8 cellular contexts compared by ENCODE assay signal in genomic region chr1:55216078-55216477, GRCh38. TPM values are rescaled to one million over a fixed set of nuclear protein-coding genes. Genes with fewer than 3 reads are reported as not detected.
DNase-seq lines count a peak whose midpoint lies in the region; ATAC-seq and TF ChIP-seq lines count a peak whose summit lies in the region.

No MANE protein-coding gene starts in this region.

- CTCF ChIA-PET in PC-3 (lab: Charles Lee), result no interaction called here

- no peaks in the 10 kb centered on the region for H3K9me3 Mint-ChIP-seq in progenitor cell of endocrine pancreas (ENCODE audit: low read depth)

- H3K4me1 Mint-ChIP-seq in progenitor cell of endocrine pancreas (ENCODE audit: low read depth), result peaks cover 41% of the 10 kb centered on the region

- peak overlapping the region; percentile 82 for H2AFZ ChIP-seq in PC-3 (ENCODE audit: low read length)

- intact Hi-C loops in PC-3 (cut with micrococcal nuclease), result loop anchor here (10.0 kb wide), 1 partner anchor 1429 kb away; the partner anchor contains the start of gene PRKAA2

- H3K27ac Mint-ChIP-seq in progenitor cell of endocrine pancreas, result peak overlapping the region; percentile 98

- no peaks in the 10 kb centered on the region for H3F3A ChIP-seq in PC-3 (ENCODE audit: low read length, unreplicated experiment)

- no peaks in the 10 kb centered on the region for H3K36me3 ChIP-seq in PC-3 (ENCODE audit: low read depth, low read length)

- POLR2A ChIA-PET in PC-3 (lab: Charles Lee; ENCODE audit: unreplicated experiment), result no interaction called here

- no peaks in the 10 kb centered on the region for H3K27me3 Mint-ChIP-seq in progenitor cell of endocrine pancreas

- DNase-seq in G401 (ENCODE audit: low spot score) (peak; percentile 56), PC-3 (no peak), epithelial cell of proximal tubule (ENCODE audit: low read depth) (no peak), progenitor cell of endocrine pancreas (ENCODE audit: low spot score, unreplicated experiment) (no peak), GM13976 (ENCODE audit: low spot score) (no peak)
- no peak for DNase-seq in stimulated activated CD4-positive, alpha-beta T cell treated with anti-CD3 and anti-CD28 coated beads, Interleukin-12 subunit alpha, Interleukin-12 subunit beta, amount 100 ng/mL, for 4 hours

- H3K9me2 ChIP-seq in PC-3 (replicated peaks; ENCODE audit: low read length), result no peaks in the 10 kb centered on the region

- no peaks in the 10 kb centered on the region for H3K9me3 ChIP-seq in PC-3 (ENCODE audit: low read length)

- no peak for TF ChIP-seq CTCF in PC-3 (conservative IDR thresholded peaks at IDR 0.05; ENCODE audit: low read depth, low read length)
- no peak for TF ChIP-seq CTCF in epithelial cell of proximal tubule (conservative IDR thresholded peaks at IDR 0.05; ENCODE audit: low read depth, low read length)
- TF ChIP-seq CTCF in progenitor cell of endocrine pancreas (IDR thresholded peaks at IDR 0.05; ENCODE audit: unreplicated experiment), result no peak
- TF ChIP-seq CTCF in GM13976 (IDR thresholded peaks at IDR 0.05; ENCODE audit: borderline replicate concordance, control extremely low read depth, extremely low read depth, insufficient read depth, missing control alignments), result no peak

- peaks cover 55% of the 10 kb centered on the region for H3K79me2 ChIP-seq in PC-3 (ENCODE audit: low read length)

- peaks cover 38% of the 10 kb centered on the region for H3K4me1 ChIP-seq in PC-3 (ENCODE audit: insufficient read depth, low read length)

- H3K36me3 Mint-ChIP-seq in progenitor cell of endocrine pancreas (ENCODE audit: insufficient read depth), result no peaks in the 10 kb centered on the region

- in situ Hi-C loops in G401 (cut with HindIII; ENCODE audit: low sequenced_read_pairs), result no loop called here
- in situ Hi-C loops in GM13976 (cut with MboI; ENCODE audit: low sequenced_read_pairs, unreplicated experiment), result no loop called here

- H3K27ac ChIP-seq in PC-3 (ENCODE audit: low read length), result 0 out of 2 replicates have a peak overlapping the region, but pooled peaks have one; percentile 60

- H3K4me3 ChIP-seq in PC-3 (ENCODE audit: low read length), result peak overlapping the region; percentile 95
- H3K4me3 ChIP-seq in epithelial cell of proximal tubule (ENCODE audit: low read depth, low read length), result peak overlapping the region; percentile 93

- peak overlapping the region; percentile 86 for H3K4me3 Mint-ChIP-seq in progenitor cell of endocrine pancreas (ENCODE audit: low read depth)

- no peaks in the 10 kb centered on the region for H3K27me3 ChIP-seq in PC-3 (ENCODE audit: low read length)

- H3K4me2 ChIP-seq in PC-3 (ENCODE audit: low read length), result peak overlapping the region; percentile 86

- no peak for ATAC-seq in PC-3
- ATAC-seq in HG03469 (IDR thresholded peaks at IDR 0.05; ENCODE audit: unreplicated experiment), result no peak
- no peak for ATAC-seq in GM19035 (IDR thresholded peaks at IDR 0.05; ENCODE audit: unreplicated experiment)

- H3K9ac ChIP-seq in PC-3 (ENCODE audit: low read length), result peak overlapping the region; percentile 92

- TSS peak; percentile 73 for BruUV-seq in PC-3 (replicated peaks; lab: Mats Ljungman, UMichigan)

- H4K20me1 ChIP-seq in PC-3 (ENCODE audit: low read length), result peaks cover 27% of the 10 kb centered on the region

RNA-seq across cellular contexts. Expression of gene USP24, which starts 0.9 kb away (rescaled TPM):
- total RNA-seq in G401 (2014; rRNA removed; shearing (Covaris generic)), result 14.3 and 20.8 TPM in 2 replicates
- total RNA-seq in PC-3 (2014; rRNA removed), result 29.1 and 38.5 TPM in 2 replicates
- 19.7 and 24.0 TPM in 2 replicates for total RNA-seq in epithelial cell of proximal tubule
- 57.1 and 61.0 TPM in 2 replicates for total RNA-seq in progenitor cell of endocrine pancreas
